In the genomic region with DNA sequence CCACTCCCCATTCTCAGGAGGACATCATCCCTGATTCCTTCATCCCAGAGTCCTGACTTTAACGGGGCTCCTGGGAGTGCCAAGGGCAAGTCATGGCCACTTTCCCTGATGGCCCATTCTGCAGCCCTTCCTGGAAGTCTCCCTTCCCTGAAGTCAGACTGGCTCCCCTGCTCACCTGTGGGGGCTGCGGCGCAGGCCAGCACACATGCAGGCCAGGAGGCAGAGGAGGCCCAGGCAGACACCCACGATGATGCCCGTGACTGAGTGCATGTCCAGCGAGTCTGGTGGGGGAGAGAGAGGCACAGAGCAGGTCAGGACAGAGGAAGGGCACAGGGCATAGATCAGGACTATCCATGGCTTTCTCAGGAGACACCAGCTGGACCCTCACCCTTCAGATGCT, we compare ENCODE assay signal across 18 cellular contexts. TPM values are rescaled to one million over a fixed set of nuclear protein-coding genes. Genes with fewer than 3 reads are reported as not detected.
"Had no signal": no experiment of that assay in that cellular context is flagged by ENCODE, and none has a peak within 500 bp of the region (broad histone marks: within the 10 kb centered on the region; RNA-seq: fewer than 3 reads in every experiment).

No MANE protein-coding gene starts in this region.

- FAIRE-seq: RCC 7860 had no signal

- H3K4me3 Mint-ChIP-seq: activated CD4-positive, alpha-beta T cell treated with anti-CD3 and anti-CD28 coated beads, Interleukin-2, amount 10 ng/mL, durations not matched to agents 7 days and 5 days; activated T-cell treated with anti-CD3 and anti-CD28 coated beads, Interleukin-2, amount 50 U/mL, for 4 hours; T-helper 1 cell treated with Interleukin-12 subunit alpha and Interleukin-12 subunit beta and Interleukin-4 antibody, amounts not matched to agents 30 μg/mL and 1 μg/mL, for 36 hours had no signal

- DNase-seq: activated B cell treated with CpG ODN at 0.5 μM for 24 hours; activated CD4-positive, alpha-beta memory T cell treated with anti-CD3 and anti-CD28 coated beads for 36 hours; activated CD4-positive, alpha-beta T cell treated with anti-CD3 and anti-CD28 coated beads for 1 hour; activated CD4-positive, alpha-beta T cell treated with anti-CD3 and anti-CD28 coated beads, Interleukin-2, amount 10 ng/mL, durations not matched to agents 7 days and 5 days; activated CD8-positive, alpha-beta memory T cell treated with anti-CD3 and anti-CD28 coated beads for 24 hours; activated gamma-delta T cell; activated naive CD4-positive, alpha-beta T cell treated with anti-CD3 and anti-CD28 coated beads for 36 hours; activated T-cell treated with anti-CD3 and anti-CD28 coated beads, Interleukin-2, amount 50 U/mL, for 4 hours; MM.1S; NCI-H1105 treated with DMSO at 0.1 percent for 48 hours; NCI-H146; NCI-H2081 treated with DMSO at 0.1 percent for 48 hours; PC-3 had no signal

- H3K9me3 Mint-ChIP-seq: activated B cell treated with CpG ODN at 0.5 μM for 24 hours; activated CD4-positive, alpha-beta memory T cell treated with anti-CD3 and anti-CD28 coated beads for 36 hours; activated CD4-positive, alpha-beta T cell treated with anti-CD3 and anti-CD28 coated beads, Interleukin-2, amount 10 ng/mL, durations not matched to agents 7 days and 5 days; activated naive CD4-positive, alpha-beta T cell treated with anti-CD3 and anti-CD28 coated beads for 36 hours; activated T-cell treated with anti-CD3 and anti-CD28 coated beads, Interleukin-2, amount 50 U/mL, for 4 hours; activated T-helper 17 cell treated with anti-CD3 and anti-CD28 coated beads, Interleukin-2, amount 50 U/mL, for 72 hours; T-helper 1 cell treated with Interleukin-12 subunit alpha and Interleukin-12 subunit beta and Interleukin-4 antibody, amounts not matched to agents 30 μg/mL and 1 μg/mL, for 36 hours had no signal

- H3K27ac Mint-ChIP-seq: activated B cell treated with CpG ODN at 0.5 μM for 24 hours; activated CD4-positive, alpha-beta memory T cell treated with anti-CD3 and anti-CD28 coated beads for 36 hours; activated CD4-positive, alpha-beta T cell treated with anti-CD3 and anti-CD28 coated beads, Interleukin-2, amount 10 ng/mL, durations not matched to agents 7 days and 5 days; activated naive CD4-positive, alpha-beta T cell treated with anti-CD3 and anti-CD28 coated beads for 36 hours; activated naive CD8-positive, alpha-beta T cell; T-helper 1 cell treated with Interleukin-12 subunit alpha and Interleukin-12 subunit beta and Interleukin-4 antibody, amounts not matched to agents 30 μg/mL and 1 μg/mL, for 36 hours had no signal

- H3K36me3 Mint-ChIP-seq: activated CD4-positive, alpha-beta memory T cell treated with anti-CD3 and anti-CD28 coated beads for 36 hours; activated naive CD8-positive, alpha-beta T cell had no signal

RNA-seq across cellular contexts. Expression of a gene that starts 8.6 kb away (rescaled TPM):
- total RNA-seq: activated B cell treated with CpG ODN at 0.5 μM for 24 hours; activated CD4-positive, alpha-beta memory T cell treated with anti-CD3 and anti-CD28 coated beads for 36 hours; activated CD4-positive, alpha-beta T cell treated with anti-CD3 and anti-CD28 coated beads, Interleukin-2, amount 10 ng/mL, durations not matched to agents 7 days and 5 days; activated naive CD4-positive, alpha-beta T cell treated with anti-CD3 and anti-CD28 coated beads for 36 hours; activated T-helper 17 cell treated with anti-CD3 and anti-CD28 coated beads, Interleukin-2, amount 50 U/mL, for 72 hours; cardiac septum; PC-3 had no signal

RNA-seq across cellular contexts. Expression of a gene that starts 36.4 kb away (rescaled TPM):
- total RNA-seq: activated B cell treated with CpG ODN at 0.5 μM for 24 hours had no signal
